Comparison of ENCODE assay signal across 18 cellular contexts in the genomic region with DNA sequence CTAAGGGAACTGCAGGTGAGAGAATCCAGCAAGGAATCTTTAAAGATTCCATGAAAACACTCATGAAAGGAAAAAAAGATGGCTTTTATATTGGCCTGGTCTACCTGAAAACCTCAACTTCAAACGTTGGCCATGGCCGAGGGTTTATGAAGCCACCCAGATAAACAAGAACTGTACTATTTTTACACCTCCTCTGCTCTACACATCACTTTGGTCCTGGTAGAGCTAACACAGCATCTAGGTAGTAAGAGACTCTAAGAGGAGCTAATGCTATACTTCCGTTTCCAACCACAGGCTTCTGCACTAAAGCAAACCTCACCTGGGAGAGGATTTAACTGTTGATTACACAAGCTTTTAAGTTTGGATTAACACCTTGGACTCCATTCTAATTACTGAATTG.
DNase-seq lines count a peak whose midpoint lies in the region; ATAC-seq and TF ChIP-seq lines count a peak whose summit lies in the region.
"Had no signal": no experiment of that assay in that cellular context is flagged by ENCODE, and none has a peak within 500 bp of the region (broad histone marks: within the 10 kb centered on the region; RNA-seq: fewer than 3 reads in every experiment).

No MANE protein-coding gene starts in this region.

- H3K27ac ChIP-seq in GM23338 (ENCODE audit: low read depth): no peak overlapping the region
- H3K27ac ChIP-seq in MM.1S (ENCODE audit: low read length): peak overlapping the region; percentile 57; the same call in 1 of the 2 replicates
- no peak overlapping the region for H3K27ac ChIP-seq in endodermal cell (ENCODE audit: low read depth, low read length)

- no peak for TF ChIP-seq CTCF in Caco-2 (IDR thresholded peaks at IDR 0.05; ENCODE audit: insufficient read depth in 1 of 2, low read depth in 1 of 2, low read length in 1 of 2, severe bottlenecking in 1 of 2, unreplicated experiment in 1 of 2)
- no peak for TF ChIP-seq CTCF in GM23338 (conservative IDR thresholded peaks at IDR 0.05; ENCODE audit: low read depth in 2 of 2)
- TF ChIP-seq CTCF in MM.1S (IDR thresholded peaks at IDR 0.05; ENCODE audit: low read length): no peak
- no peak for TF ChIP-seq CTCF in endodermal cell (conservative IDR thresholded peaks at IDR 0.05)

- no peak overlapping the region for H2AFZ ChIP-seq in GM23338
- H2AFZ ChIP-seq in MM.1S (ENCODE audit: low read length): peak overlapping the region; percentile 33

- H3K27me3 Mint-ChIP-seq in Caco-2 (ENCODE audit: insufficient read depth, unreplicated experiment) (no peaks in the 10 kb centered on the region), GM23338 (ENCODE audit: insufficient read depth, low read depth, poor library complexity) (peaks cover 4% of the 10 kb centered on the region), endodermal cell (ENCODE audit: insufficient read depth) (no peaks in the 10 kb centered on the region)
- H3K27me3 Mint-ChIP-seq: CD4-positive, CD25-positive, alpha-beta regulatory T cell had no signal

- H3K27me3 ChIP-seq in Caco-2 (replicated peaks; ENCODE audit: control insufficient read depth, insufficient read depth, low read length): no peaks in the 10 kb centered on the region
- H3K27me3 ChIP-seq in GM23338 (ENCODE audit: insufficient read depth): no peaks in the 10 kb centered on the region
- H3K27me3 ChIP-seq in MM.1S (replicated peaks; ENCODE audit: insufficient read depth, low read length): no peaks in the 10 kb centered on the region
- H3K27me3 ChIP-seq in endodermal cell (ENCODE audit: control insufficient read depth, insufficient read depth, low read length, poor library complexity, severe bottlenecking): no peaks in the 10 kb centered on the region

- H3K9ac ChIP-seq in MM.1S (ENCODE audit: low read length): no peak overlapping the region
- H3K9ac ChIP-seq in endodermal cell (ENCODE audit: extremely low read depth, low read length, poor library complexity, severe bottlenecking): no peak overlapping the region

- CTCF ChIA-PET in Caco-2 (lab: Charles Lee): no interaction called here

- H3K9me2 ChIP-seq in GM23338 (ENCODE audit: insufficient read depth): no peaks in the 10 kb centered on the region
- no peaks in the 10 kb centered on the region for H3K9me2 ChIP-seq in MM.1S (replicated peaks; ENCODE audit: insufficient read depth, low read length)

- H3F3A ChIP-seq in GM23338 (replicated peaks; ENCODE audit: low read depth): no peaks in the 10 kb centered on the region
- H3F3A ChIP-seq in MM.1S (ENCODE audit: insufficient read depth, low read length): peaks cover 5% of the 10 kb centered on the region; the same call in 1 of the 2 replicates

- POLR2A ChIA-PET in Caco-2 (lab: Charles Lee): no interaction called here

- ATAC-seq in GM23338 (no peak; the same call in 2 of the 3 replicates), GM18502 (IDR thresholded peaks at IDR 0.05; ENCODE audit: poor library complexity, unreplicated experiment) (no peak), HG02759 (IDR thresholded peaks at IDR 0.05; ENCODE audit: unreplicated experiment) (no peak), GM18498 (IDR thresholded peaks at IDR 0.05; ENCODE audit: unreplicated experiment) (no peak)
- ATAC-seq: CD8-positive, alpha-beta T cell; GM12878; HCT116 had no signal

- H3K36me3 Mint-ChIP-seq in Caco-2 (ENCODE audit: insufficient read depth, unreplicated experiment) (no peaks in the 10 kb centered on the region), GM23338 (ENCODE audit: low read depth) (no peaks in the 10 kb centered on the region), endodermal cell (ENCODE audit: low read depth) (no peaks in the 10 kb centered on the region)
- H3K36me3 Mint-ChIP-seq: CD4-positive, CD25-positive, alpha-beta regulatory T cell; CD8-positive, alpha-beta T cell had no signal

- H3K4me1 ChIP-seq in Caco-2 (peaks cover 12% of the 10 kb centered on the region), GM23338 (ENCODE audit: insufficient read depth) (no peaks in the 10 kb centered on the region), MM.1S (ENCODE audit: low read length) (peaks cover 16% of the 10 kb centered on the region), endodermal cell (ENCODE audit: control insufficient read depth, insufficient read depth, low read length) (peaks cover 7% of the 10 kb centered on the region)

- H3K4me1 Mint-ChIP-seq in Caco-2 (ENCODE audit: low read depth, unreplicated experiment) (peaks cover 24% of the 10 kb centered on the region), GM23338 (peaks cover 21% of the 10 kb centered on the region; the same call in 2 of the 3 replicates), endodermal cell (peaks cover 29% of the 10 kb centered on the region)
- H3K4me1 Mint-ChIP-seq: CD4-positive, CD25-positive, alpha-beta regulatory T cell had no signal

- H3K9me3 ChIP-seq in Caco-2 (no peaks in the 10 kb centered on the region), MM.1S (replicated peaks; ENCODE audit: insufficient read depth, low read length) (no peaks in the 10 kb centered on the region), endodermal cell (ENCODE audit: control insufficient read depth, low read length) (no peaks in the 10 kb centered on the region)

- WGBS in endodermal cell (ENCODE audit: insufficient coverage in 1 of 2, insufficient read length in 1 of 2), 2 experiments: 98% methylated on average over 3 of the region's 3 CpGs; no CpG with 5 or more reads in 1 of the 2 experiments

- H3K4me3 ChIP-seq in Caco-2 (ENCODE audit: low read depth, low read length): no peak overlapping the region
- no peak overlapping the region for H3K4me3 ChIP-seq in GM23338
- H3K4me3 ChIP-seq in MM.1S (ENCODE audit: low read length): no peak overlapping the region
- no peak overlapping the region for H3K4me3 ChIP-seq in endodermal cell (ENCODE audit: low read length)
- H3K4me3 ChIP-seq: GM12878 had no signal

- H3K79me2 ChIP-seq in GM23338 (replicated peaks; ENCODE audit: insufficient read depth) (no peaks in the 10 kb centered on the region), MM.1S (ENCODE audit: low read length) (no peaks in the 10 kb centered on the region)

- BruUV-seq in Caco-2 (replicated peaks; lab: Mats Ljungman, UMichigan): no TSS peak

- H3K9me3 Mint-ChIP-seq in Caco-2 (ENCODE audit: unreplicated experiment): no peaks in the 10 kb centered on the region
- H3K9me3 Mint-ChIP-seq in GM23338: no peaks in the 10 kb centered on the region
- no peaks in the 10 kb centered on the region for H3K9me3 Mint-ChIP-seq in endodermal cell
- H3K9me3 Mint-ChIP-seq: CD8-positive, alpha-beta T cell had no signal

- DNase-seq in Caco-2: no peak
- no peak for DNase-seq in GM23338 (ENCODE audit: low spot score)
- DNase-seq in MM.1S: peak; percentile 90
- no peak for DNase-seq in endodermal cell
- DNase-seq in NOMO-1 treated with DMSO at 0.1 percent for 48 hours (lab: John Stamatoyannopoulos, UW; ENCODE audit: unreplicated experiment): no peak
- DNase-seq: C1 segment of cervical spinal cord; CD4-positive, CD25-positive, alpha-beta regulatory T cell; CD8-positive, alpha-beta T cell; DMS 273 treated with DMSO at 0.1 percent for 48 hours; DMS79; EL; GDM1; H7 had no signal

- H3K36me3 ChIP-seq in Caco-2 (ENCODE audit: control insufficient read depth, insufficient read depth, low read length) (no peaks in the 10 kb centered on the region), GM23338 (ENCODE audit: insufficient read depth) (no peaks in the 10 kb centered on the region), MM.1S (replicated peaks; ENCODE audit: insufficient read depth, low read length) (no peaks in the 10 kb centered on the region), endodermal cell (ENCODE audit: control insufficient read depth, insufficient read depth, low read length) (no peaks in the 10 kb centered on the region)

- H4K20me1 ChIP-seq in GM23338 (replicated peaks; ENCODE audit: insufficient read depth) (no peaks in the 10 kb centered on the region), MM.1S (ENCODE audit: insufficient read depth, low read length) (no peaks in the 10 kb centered on the region)

- intact Hi-C loops in Caco-2 (cut with micrococcal nuclease; ENCODE audit: unreplicated experiment): no loop called here

- no peak overlapping the region for H3K4me2 ChIP-seq in GM23338
- peak overlapping the region; percentile 42 for H3K4me2 ChIP-seq in MM.1S (ENCODE audit: low read depth, low read length)

- H3K27ac Mint-ChIP-seq in Caco-2 (ENCODE audit: unreplicated experiment): peak overlapping the region; percentile 61
- H3K27ac Mint-ChIP-seq in GM23338: peak overlapping the region; percentile 59
- peak overlapping the region; percentile 11 for H3K27ac Mint-ChIP-seq in endodermal cell
- H3K27ac Mint-ChIP-seq: CD4-positive, CD25-positive, alpha-beta regulatory T cell; CD8-positive, alpha-beta T cell had no signal

- H3K4me3 Mint-ChIP-seq in Caco-2 (ENCODE audit: unreplicated experiment): no peak overlapping the region
- H3K4me3 Mint-ChIP-seq in GM23338: no peak overlapping the region
- H3K4me3 Mint-ChIP-seq in endodermal cell: no peak overlapping the region
- H3K4me3 Mint-ChIP-seq: CD4-positive, CD25-positive, alpha-beta regulatory T cell; CD8-positive, alpha-beta T cell had no signal

TF ChIP-seq in GM23338, 12 proteins besides CTCF, POLR2A, EP300 and RAD21 (continues in another document):
- TF ChIP-seq CREB1 (CRISPR knock-in tag; IDR thresholded peaks at IDR 0.05; ENCODE audit: low read depth) (no peak), JUNB (IDR thresholded peaks at IDR 0.05; ENCODE audit: unreplicated experiment) (no peak), NANOG (IDR thresholded peaks at IDR 0.05; ENCODE audit: borderline replicate concordance) (no peak), POLR2AphosphoS5 (IDR thresholded peaks at IDR 0.05; ENCODE audit: low read depth) (no peak), ZNF114 (CRISPR knock-in tag; IDR thresholded peaks at IDR 0.05) (no peak)

Comparison
In these comparisons a context has a peak if more than half of its experiments do, and no peak if none do; other contexts are left out.
1. H3K27ac Mint-ChIP-seq: peak in every context shown above with its lines; median percentile 61 in Caco-2; 59 in GM23338; 11 in endodermal cell.